Comparison of ENCODE assay signal across 17 cellular contexts in genomic region chr17:44247346-44248219, GRCh38. TPM values are rescaled to one million over a fixed set of nuclear protein-coding genes. Genes with fewer than 3 reads are reported as not detected.
DNase-seq lines count a peak whose midpoint lies in the region; ATAC-seq, FAIRE-seq and TF ChIP-seq lines count a peak whose summit lies in the region.
"Had no signal": no experiment of that assay in that cellular context is flagged by ENCODE, and none has a peak within 500 bp of the region (broad histone marks: within the 10 kb centered on the region; RNA-seq: fewer than 3 reads in every experiment).

No MANE protein-coding gene starts in this region.

- no peak overlapping the region for H2AFZ ChIP-seq in K562 (ENCODE audit: low read depth, low read length)

- ATAC-seq in K562 (no peak; the same call in 1 of the 3 replicates), right lobe of liver (peak; percentile 92 to 94 (median 94)), HG02852 (IDR thresholded peaks at IDR 0.05; ENCODE audit: unreplicated experiment) (no peak), GM21423 (IDR thresholded peaks at IDR 0.05; ENCODE audit: unreplicated experiment) (no peak)
- ATAC-seq: foreskin keratinocyte had no signal

- TF ChIP-seq RAD21 in K562 (CRISPR knock-in tag; conservative IDR thresholded peaks at IDR 0.05 in 1 of 2, IDR thresholded peaks at IDR 0.05 in 1 of 2): no peak

- intact Hi-C loops in activated naive CD4-positive, alpha-beta T cell treated with anti-CD3 and anti-CD28 coated beads for 36 hours (cut with micrococcal nuclease): loop anchor here (2.0 kb wide), 1 partner anchor 27 kb away; no protein-coding TSS in a partner anchor
- intact Hi-C loops in K562 (cut with micrococcal nuclease) (loop anchor here (2.0 kb wide), 1 partner anchor 27 kb away; no protein-coding TSS in a partner anchor), right lobe of liver (cut with DNase I) (no loop called here), stomach (cut with DNase I; ENCODE audit: low total_unique reads) (no loop called here)

- H3K27ac Mint-ChIP-seq in activated naive CD4-positive, alpha-beta T cell treated with anti-CD3 and anti-CD28 coated beads for 36 hours: peak overlapping the region; percentile 51
- H3K27ac Mint-ChIP-seq in activated naive CD4-positive, alpha-beta T cell treated with anti-CD3 and anti-CD28 coated beads, Interleukin-2, amount 10 ng/mL, durations not matched to agents 7 days and 5 days: no peak overlapping the region

- CTCF ChIA-PET in activated naive CD4-positive, alpha-beta T cell treated with anti-CD3 and anti-CD28 coated beads for 36 hours (lab: Charles Lee): interaction anchor here (0.6 to 0.8 kb wide), 2 partner anchors 27 to 100 kb away, joined by 3 to 4 read pairs; no protein-coding TSS in a partner anchor
- CTCF ChIA-PET in activated naive CD4-positive, alpha-beta T cell treated with anti-CD3 and anti-CD28 coated beads, Interleukin-2, amount 10 ng/mL, durations not matched to agents 7 days and 5 days (lab: Charles Lee): interaction anchor here (1.1 to 1.2 kb wide), 2 partner anchors 13 to 29 kb away, joined by 3 read pairs; no protein-coding TSS in a partner anchor
- CTCF ChIA-PET in K562 (lab: Yijun Ruan, JAX; ENCODE audit: low intra/inter-chr PET ratio): no interaction called here

- no peaks in the 10 kb centered on the region for H3K9me3 ChIP-seq in K562 (replicated peaks; ENCODE audit: control insufficient read depth, insufficient read depth, low read depth, low read length)
- H3K9me3 ChIP-seq in right lobe of liver: no peaks in the 10 kb centered on the region
- H3K9me3 ChIP-seq in stomach: no peaks in the 10 kb centered on the region

- peak overlapping the region in 1 of 2 experiments; percentile 53; a peak in 2 of 4 replicates for H3K9ac ChIP-seq in K562 (ENCODE audit: insufficient read depth in 1 of 2, low read depth in 2 of 2, low read length in 2 of 2)

- in situ Hi-C loops in K562 (cut with MboI): no loop called here

- H3K4me3 ChIP-seq in K562 (no peak overlapping the region), right lobe of liver (no peak overlapping the region), stomach (no peak overlapping the region)

- H3K4me3 Mint-ChIP-seq in activated naive CD4-positive, alpha-beta T cell treated with anti-CD3 and anti-CD28 coated beads for 36 hours: no peak overlapping the region
- no peak overlapping the region for H3K4me3 Mint-ChIP-seq in activated naive CD4-positive, alpha-beta T cell treated with anti-CD3 and anti-CD28 coated beads, Interleukin-2, amount 10 ng/mL, durations not matched to agents 7 days and 5 days

- DNase-seq in activated naive CD4-positive, alpha-beta T cell treated with anti-CD3 and anti-CD28 coated beads for 36 hours: no peak
- DNase-seq in activated naive CD4-positive, alpha-beta T cell treated with anti-CD3 and anti-CD28 coated beads, Interleukin-2, amount 10 ng/mL, durations not matched to agents 7 days and 5 days: no peak
- no peak for DNase-seq in K562 (ENCODE audit: extremely low read depth in 1 of 4, low spot score in 3 of 4)
- peak; percentile 82 to 92 (median 91) for DNase-seq in right lobe of liver
- peak; percentile 34 for DNase-seq in stomach
- DNase-seq in NCI-H1930 (lab: John Stamatoyannopoulos, UW): no peak
- DNase-seq: DMS53; foreskin keratinocyte; islet precursor cell; NCI-H146; NCI-H526; SHP77; stimulated activated CD4-positive, alpha-beta T cell treated with anti-CD3 and anti-CD28 coated beads, Interleukin-12 subunit alpha, Interleukin-12 subunit beta, amount 100 ng/mL, for 4 hours had no signal

- peaks cover 4% of the 10 kb centered on the region; the same call in 1 of the 2 replicates for H4K20me1 ChIP-seq in K562 (replicated peaks; ENCODE audit: control insufficient read depth, insufficient read depth, low read length)

- no peaks in the 10 kb centered on the region for H3K9me1 ChIP-seq in K562 (ENCODE audit: control insufficient read depth, insufficient read depth, low read length)

- WGBS in K562 (ENCODE audit: insufficient coverage, low coverage, missing lambda C conversion rate): 25% methylated on average over 11 of the region's 11 CpGs
- 32% methylated on average over 3 of the region's 11 CpGs for WGBS in right lobe of liver (ENCODE audit: insufficient coverage, low coverage, low lambda C conversion rate, missing lambda C conversion rate)
- WGBS in stomach, 5 donors: 36 to 61% (median 40%) methylated on average over 9 to 11 of the region's 11 CpGs

- no peaks in the 10 kb centered on the region for H3K9me3 Mint-ChIP-seq in activated naive CD4-positive, alpha-beta T cell treated with anti-CD3 and anti-CD28 coated beads for 36 hours
- H3K9me3 Mint-ChIP-seq in activated naive CD4-positive, alpha-beta T cell treated with anti-CD3 and anti-CD28 coated beads, Interleukin-2, amount 10 ng/mL, durations not matched to agents 7 days and 5 days: no peaks in the 10 kb centered on the region

- POLR2A ChIA-PET in K562 (lab: Yijun Ruan, JAX): interaction anchor here (0.6 to 2.7 kb wide), 4 partner anchors 12 to 289 kb away, joined by 3 to 8 read pairs (median 4); no protein-coding TSS in a partner anchor

- TF ChIP-seq POLR2A in K562 (conservative IDR thresholded peaks at IDR 0.05) (no peak), right lobe of liver (IDR thresholded peaks at IDR 0.05) (no peak), stomach (IDR thresholded peaks at IDR 0.05) (no peak)

- H3K4me1 Mint-ChIP-seq in activated naive CD4-positive, alpha-beta T cell treated with anti-CD3 and anti-CD28 coated beads for 36 hours (ENCODE audit: low read depth): peaks cover 38% of the 10 kb centered on the region
- peaks cover 42% of the 10 kb centered on the region for H3K4me1 Mint-ChIP-seq in activated naive CD4-positive, alpha-beta T cell treated with anti-CD3 and anti-CD28 coated beads, Interleukin-2, amount 10 ng/mL, durations not matched to agents 7 days and 5 days

- no peaks in the 10 kb centered on the region for H3K27me3 Mint-ChIP-seq in activated naive CD4-positive, alpha-beta T cell treated with anti-CD3 and anti-CD28 coated beads for 36 hours (ENCODE audit: low read depth)
- H3K27me3 Mint-ChIP-seq in activated naive CD4-positive, alpha-beta T cell treated with anti-CD3 and anti-CD28 coated beads, Interleukin-2, amount 10 ng/mL, durations not matched to agents 7 days and 5 days: no peaks in the 10 kb centered on the region

- BruUV-seq in K562 (replicated peaks; lab: Mats Ljungman, UMichigan): no TSS peak

- peaks cover 25 to 38% of the 10 kb centered on the region in 2 experiments; a peak in 4 of 5 replicates for H3K4me1 ChIP-seq in K562 (replicated peaks in 1 of 2; ENCODE audit: control insufficient read depth in 2 of 2, insufficient read depth in 2 of 2, low read length in 2 of 2)
- H3K4me1 ChIP-seq in right lobe of liver: peaks cover 0 to 19% (median 8%) of the 10 kb centered on the region in 4 donors
- H3K4me1 ChIP-seq in stomach: peaks cover 23 to 25% (median 24%) of the 10 kb centered on the region in 4 donors
- H3K4me1 ChIP-seq: foreskin keratinocyte had no signal

- TF ChIP-seq CTCF in K562 (IDR thresholded peaks at IDR 0.05 in 2 of 3, conservative IDR thresholded peaks at IDR 0.05 in 1 of 3; ENCODE audit: insufficient read depth in 2 of 3, low read depth in 1 of 3, low read length in 3 of 3) (no peak), right lobe of liver (IDR thresholded peaks at IDR 0.05) (no peak), stomach (IDR thresholded peaks at IDR 0.05) (no peak)

- TF ChIP-seq EP300 in K562 (IDR thresholded peaks at IDR 0.05; ENCODE audit: low read length) (no peak), stomach (IDR thresholded peaks at IDR 0.05) (no peak)

- H3K27me3 ChIP-seq in K562 (ENCODE audit: control insufficient read depth in 2 of 2, insufficient read depth in 2 of 2, low read length in 2 of 2) (peaks cover 0 to 3% of the 10 kb centered on the region in 2 experiments; a peak in 1 of 5 replicates), right lobe of liver (no peaks in the 10 kb centered on the region), stomach (no peaks in the 10 kb centered on the region)
- H3K27me3 ChIP-seq: foreskin keratinocyte had no signal

- FAIRE-seq in K562 (lab: Jason Lieb, UNC): no peak
- FAIRE-seq: urothelium cell line had no signal

- H3K36me3 ChIP-seq in K562 (ENCODE audit: control insufficient read depth, insufficient read depth, low read length) (no peaks in the 10 kb centered on the region), right lobe of liver (no peaks in the 10 kb centered on the region), stomach (no peaks in the 10 kb centered on the region)

- H3K79me2 ChIP-seq in K562 (ENCODE audit: control insufficient read depth, insufficient read depth, low read length): no peaks in the 10 kb centered on the region

- no peaks in the 10 kb centered on the region for H3K36me3 Mint-ChIP-seq in activated naive CD4-positive, alpha-beta T cell treated with anti-CD3 and anti-CD28 coated beads for 36 hours (ENCODE audit: low read depth)
- no peaks in the 10 kb centered on the region for H3K36me3 Mint-ChIP-seq in activated naive CD4-positive, alpha-beta T cell treated with anti-CD3 and anti-CD28 coated beads, Interleukin-2, amount 10 ng/mL, durations not matched to agents 7 days and 5 days

- H3K4me2 ChIP-seq in K562 (ENCODE audit: insufficient read depth, low read length): no peak overlapping the region

- H3K27ac ChIP-seq in K562 (ENCODE audit: extremely low read depth, low read depth, low read length): no peak overlapping the region
- peak overlapping the region in 2 of 3 donors; percentile 28 to 53 for H3K27ac ChIP-seq in right lobe of liver
- peak overlapping the region in 1 of 5 donors; percentile 4 for H3K27ac ChIP-seq in stomach
- H3K27ac ChIP-seq: foreskin keratinocyte had no signal

RNA-seq across cellular contexts. Expression of gene SLC4A1, which starts 20.4 kb away (rescaled TPM):
- not detected for total RNA-seq in activated naive CD4-positive, alpha-beta T cell treated with anti-CD3 and anti-CD28 coated beads for 36 hours
- total RNA-seq in K562 (2011; cell fraction: chromatin; rRNA removed; ENCODE audit: low replicate concordance): 2.0 and 2.5 TPM in 2 replicates
- 3.3 and 4.1 TPM in 2 replicates for total RNA-seq in K562 (2011; cell fraction: nucleolus; rRNA removed)
- 2.4 and 4.0 TPM in 2 replicates for total RNA-seq in K562 (2011; cell fraction: nucleoplasm; rRNA removed)
- total RNA-seq in K562 (2014; rRNA removed): 0.53 and 1.00 TPM in 2 replicates
- total RNA-seq in K562 (2014; rRNA removed; fragmentation: Illumina TruSeq; extraction: Trizol): 0.25 and 0.32 TPM in 2 replicates
- 0.14 and 0.19 TPM in 2 replicates for total RNA-seq in K562 (2015; rRNA removed; fragmentation: Illumina TruSeq; extraction: Trizol)
- total RNA-seq in K562 (2021): 0.81 and 0.84 TPM in 2 replicates
- polyA plus RNA-seq in K562 (2011; rRNA removed): 0.71 and 0.80 TPM in 2 replicates
- polyA plus RNA-seq in K562 (2011; cell fraction: cytosol; rRNA removed): 0.68 and 1.3 TPM in 2 replicates
- polyA plus RNA-seq in K562 (2011; cell fraction: nucleus; rRNA removed): 0.21 and 1.1 TPM in 2 replicates
- polyA plus RNA-seq in K562 (2012): 0.65 and 3.0 TPM in 2 replicates
- polyA plus RNA-seq in K562 (2014; fragmentation: Illumina TruSeq; extraction: Trizol): 0.61 and 0.88 TPM in 2 replicates
- polyA plus RNA-seq in K562 (2014; fragmentation: Nextera tagmentation; extraction: Ambion mirVana): under 1 TPM; 0.22 to 0.37 TPM
- 0.53 and 0.57 TPM in 2 replicates for polyA plus RNA-seq in K562 (2014; rRNA removed)
- 0.45 and 0.98 TPM in 2 replicates for polyA minus RNA-seq in K562 (2011; rRNA and poly(A)+ RNA removed)
- polyA minus RNA-seq in K562 (2011; cell fraction: cytosol; rRNA and poly(A)+ RNA removed): 0.46 and 0.67 TPM in 2 replicates
- 0.11 and 0.40 TPM in 2 replicates for polyA minus RNA-seq in K562 (2011; cell fraction: nucleus; rRNA and poly(A)+ RNA removed)
- 10 to 100 TPM in 1 of 6 experiments, 1 to 10 TPM in 2, under 1 TPM in 3; 0.06 to 31.8 (median 1.2) TPM for total RNA-seq in right lobe of liver
- 1 to 10 TPM in 1 of 5 donors, not detected in 4; 8.3 TPM for total RNA-seq in stomach
- not detected for polyA plus RNA-seq in stomach
- total RNA-seq: foreskin keratinocyte had no signal
- polyA plus RNA-seq: AG04450, foreskin keratinocyte had no signal

RNA-seq across cellular contexts. Expression of gene UBTF, which starts 28.1 kb away (rescaled TPM):
- 10 to 100 TPM; 91.8 to 92.6 TPM for total RNA-seq in activated naive CD4-positive, alpha-beta T cell treated with anti-CD3 and anti-CD28 coated beads for 36 hours
- total RNA-seq in K562 (2011; cell fraction: chromatin; rRNA removed; ENCODE audit: low replicate concordance): 89.5 and 158 TPM in 2 replicates
- total RNA-seq in K562 (2011; cell fraction: nucleolus; rRNA removed): 66.7 and 67.4 TPM in 2 replicates
- total RNA-seq in K562 (2011; cell fraction: nucleoplasm; rRNA removed): 88.9 and 94.8 TPM in 2 replicates
- total RNA-seq in K562 (2014; rRNA removed): 107 and 113 TPM in 2 replicates
- 50.3 and 53.8 TPM in 2 replicates for total RNA-seq in K562 (2014; rRNA removed; fragmentation: Illumina TruSeq; extraction: Trizol)
- total RNA-seq in K562 (2015; rRNA removed; fragmentation: Illumina TruSeq; extraction: Trizol): 85.8 and 86.3 TPM in 2 replicates
- 90.1 and 93.9 TPM in 2 replicates for total RNA-seq in K562 (2021)
- 28.5 and 31.4 TPM in 2 replicates for polyA plus RNA-seq in K562 (2011; rRNA removed)
- 15.1 and 15.4 TPM in 2 replicates for polyA plus RNA-seq in K562 (2011; cell fraction: cytosol; rRNA removed)
- polyA plus RNA-seq in K562 (2011; cell fraction: nucleus; rRNA removed): 56.9 and 86.7 TPM in 2 replicates
- polyA plus RNA-seq in K562 (2012): 61.3 and 68.3 TPM in 2 replicates
- polyA plus RNA-seq in K562 (2014; fragmentation: Illumina TruSeq; extraction: Trizol): 96.5 and 110 TPM in 2 replicates
- 1 to 10 TPM; 1.2 to 1.5 TPM for polyA plus RNA-seq in K562 (2014; fragmentation: Nextera tagmentation; extraction: Ambion mirVana)
- 75.8 and 83.6 TPM in 2 replicates for polyA plus RNA-seq in K562 (2014; rRNA removed)
- polyA minus RNA-seq in K562 (2011; rRNA and poly(A)+ RNA removed): 30.2 and 35.1 TPM in 2 replicates
- 21.8 and 22.2 TPM in 2 replicates for polyA minus RNA-seq in K562 (2011; cell fraction: cytosol; rRNA and poly(A)+ RNA removed)
- polyA minus RNA-seq in K562 (2011; cell fraction: nucleus; rRNA and poly(A)+ RNA removed): 34.5 and 53.5 TPM in 2 replicates
- 10 to 100 TPM; 22.3 to 35.9 (median 32.0) TPM for total RNA-seq in right lobe of liver
- total RNA-seq in stomach: 100 to 1,000 TPM in 2 of 5 donors, 10 to 100 TPM in 3; 35.8 to 198 (median 59.4) TPM
- polyA plus RNA-seq in stomach: 10 to 100 TPM; 25.5 to 28.8 (median 27.4) TPM

RNA-seq across cellular contexts. Expression of gene ATXN7L3, which starts 47.9 kb away (rescaled TPM):
- 10 to 100 TPM; 53.3 to 53.9 TPM for total RNA-seq in activated naive CD4-positive, alpha-beta T cell treated with anti-CD3 and anti-CD28 coated beads for 36 hours
- total RNA-seq in K562 (2011; cell fraction: chromatin; rRNA removed; ENCODE audit: low replicate concordance): 51.6 and 129 TPM in 2 replicates
- 62.6 and 75.4 TPM in 2 replicates for total RNA-seq in K562 (2011; cell fraction: nucleolus; rRNA removed)
- total RNA-seq in K562 (2011; cell fraction: nucleoplasm; rRNA removed): 53.1 and 57.1 TPM in 2 replicates
- 37.9 and 39.0 TPM in 2 replicates for total RNA-seq in K562 (2014; rRNA removed)
- 22.7 and 23.9 TPM in 2 replicates for total RNA-seq in K562 (2014; rRNA removed; fragmentation: Illumina TruSeq; extraction: Trizol)
- 30.5 and 30.9 TPM in 2 replicates for total RNA-seq in K562 (2015; rRNA removed; fragmentation: Illumina TruSeq; extraction: Trizol)
- total RNA-seq in K562 (2021): 56.4 and 66.1 TPM in 2 replicates
- polyA plus RNA-seq in K562 (2011; rRNA removed): 31.5 and 33.2 TPM in 2 replicates
- 36.0 and 37.1 TPM in 2 replicates for polyA plus RNA-seq in K562 (2011; cell fraction: cytosol; rRNA removed)
- polyA plus RNA-seq in K562 (2011; cell fraction: nucleus; rRNA removed): 79.2 and 91.4 TPM in 2 replicates
- polyA plus RNA-seq in K562 (2012): 32.1 and 40.8 TPM in 2 replicates
- polyA plus RNA-seq in K562 (2014; fragmentation: Illumina TruSeq; extraction: Trizol): 39.1 and 39.4 TPM in 2 replicates
- under 1 TPM; 0.62 to 0.90 TPM for polyA plus RNA-seq in K562 (2014; fragmentation: Nextera tagmentation; extraction: Ambion mirVana)
- 34.9 and 45.5 TPM in 2 replicates for polyA plus RNA-seq in K562 (2014; rRNA removed)
- 42.8 and 44.3 TPM in 2 replicates for polyA minus RNA-seq in K562 (2011; rRNA and poly(A)+ RNA removed)
- 17.8 and 23.8 TPM in 2 replicates for polyA minus RNA-seq in K562 (2011; cell fraction: cytosol; rRNA and poly(A)+ RNA removed)
- 35.0 and 46.0 TPM in 2 replicates for polyA minus RNA-seq in K562 (2011; cell fraction: nucleus; rRNA and poly(A)+ RNA removed)
- total RNA-seq in right lobe of liver: 10 to 100 TPM; 20.3 to 26.8 (median 22.1) TPM
- total RNA-seq in stomach: 10 to 100 TPM; 11.1 to 57.4 (median 43.7) TPM
- 10 to 100 TPM; 21.0 to 29.9 (median 29.2) TPM for polyA plus RNA-seq in stomach

Comparison
In these comparisons a context has a peak if more than half of its experiments do, and no peak if none do; other contexts are left out.
1. DNase-seq: peak in right lobe of liver (3 of 3) and stomach (single experiment); none in activated naive CD4-positive, alpha-beta T cell treated with anti-CD3 and anti-CD28 coated beads for 36 hours (single experiment), activated naive CD4-positive, alpha-beta T cell treated with anti-CD3 and anti-CD28 coated beads, Interleukin-2, amount 10 ng/mL, durations not matched to agents 7 days and 5 days (single experiment), K562 (0 of 4) and NCI-H1930 (0 of 2).
2. ATAC-seq: peak in right lobe of liver (4 of 4); none in K562 (single experiment), HG02852 (single experiment) and GM21423 (single experiment).
3. intact Hi-C loops: an anchor here in activated naive CD4-positive, alpha-beta T cell treated with anti-CD3 and anti-CD28 coated beads for 36 hours (2.0 kb wide) and K562 (2.0 kb wide); none called in right lobe of liver and stomach.